In genomic region chr13:64075543-64076271, GRCh38 we compare ENCODE assay signal across 13 cellular contexts.
DNase-seq lines count a peak whose midpoint lies in the region; TF ChIP-seq lines count a peak whose summit lies in the region.
"Had no signal": no experiment of that assay in that cellular context is flagged by ENCODE, and none has a peak within 500 bp of the region (broad histone marks: within the 10 kb centered on the region; RNA-seq: fewer than 3 reads in every experiment).

No MANE protein-coding gene starts in this region.

- TF ChIP-seq POLR2A in stomach (IDR thresholded peaks at IDR 0.05): no peak
- no peak for TF ChIP-seq POLR2A in lower leg skin (IDR thresholded peaks at IDR 0.05)

- no peaks in the 10 kb centered on the region for H3K36me3 ChIP-seq in stomach
- H3K36me3 ChIP-seq: neural progenitor cell had no signal

- H3K4me3 ChIP-seq in stomach: no peak overlapping the region
- H3K4me3 ChIP-seq in lower leg skin (ENCODE audit: low read depth, poor library complexity, severe bottlenecking): no peak overlapping the region
- H3K4me3 ChIP-seq: neural progenitor cell had no signal

- no peak for TF ChIP-seq EP300 in stomach (IDR thresholded peaks at IDR 0.05)

- no peak for TF ChIP-seq CTCF in stomach (IDR thresholded peaks at IDR 0.05)
- no peak for TF ChIP-seq CTCF in lower leg skin (IDR thresholded peaks at IDR 0.05)

- no peak overlapping the region for H3K27ac ChIP-seq in stomach
- H3K27ac ChIP-seq in substantia nigra (ENCODE audit: low read depth, low read length, poor library complexity, severe bottlenecking): no peak overlapping the region
- H3K27ac ChIP-seq: 22Rv1, neural progenitor cell had no signal

- 86 to 91% (median 89%) methylated on average over 6 to 14 of the region's 14 CpGs for WGBS in stomach, 5 donors
- 84 to 88% methylated on average over 13 to 14 of the region's 14 CpGs for WGBS in lower leg skin, 2 donors

- H3K4me1 ChIP-seq in stomach: no peaks in the 10 kb centered on the region
- H3K4me1 ChIP-seq: neural progenitor cell had no signal

- peaks cover 0 to 38% (median 10%) of the 10 kb centered on the region in 4 donors for H3K9me3 ChIP-seq in stomach

- intact Hi-C loops in stomach (cut with DNase I; ENCODE audit: low total_unique reads) (no loop called here), lower leg skin (cut with DNase I; ENCODE audit: low total_unique reads) (no loop called here)

- DNase-seq in NCI-H2196 (lab: John Stamatoyannopoulos, UW; ENCODE audit: unreplicated experiment) (peak; percentile 3), NCI-H2196 treated with DMSO at 0.1 percent for 48 hours (lab: John Stamatoyannopoulos, UW; ENCODE audit: unreplicated experiment) (no peak), NCI-H187 treated with DMSO at 0.1 percent for 48 hours (lab: John Stamatoyannopoulos, UW) (peak; percentile 56), UCSD-AML1 (lab: John Stamatoyannopoulos, UW; ENCODE audit: unreplicated experiment) (peak; percentile 90), stomach (peak; percentile 18), hippocampal formation (lab: John Stamatoyannopoulos, UW) (no peak), lower leg skin (ENCODE audit: low spot score in 2 of 2) (no peak), substantia nigra (lab: John Stamatoyannopoulos, UW) (no peak)
- DNase-seq: activated CD8-positive, alpha-beta T cell treated with anti-CD3 and anti-CD28 coated beads, Interleukin-2, amount 10 ng/mL, durations not matched to agents 7 days and 5 days; NCI-H69; SIG-M5 had no signal

- no peaks in the 10 kb centered on the region for H3K27me3 ChIP-seq in stomach
- H3K27me3 ChIP-seq: neural progenitor cell had no signal

Comparison
In these comparisons a context has a peak if more than half of its experiments do, and no peak if none do; other contexts are left out.
1. DNase-seq: peak in NCI-H2196 (single experiment), NCI-H187 treated with DMSO at 0.1 percent for 48 hours (single experiment), UCSD-AML1 (single experiment) and stomach (single experiment); none in NCI-H2196 treated with DMSO at 0.1 percent for 48 hours (single experiment), hippocampal formation (0 of 2), lower leg skin (0 of 2) and substantia nigra (0 of 49).